Comparison of ENCODE assay signal across 1 cellular context in the genomic region with DNA sequence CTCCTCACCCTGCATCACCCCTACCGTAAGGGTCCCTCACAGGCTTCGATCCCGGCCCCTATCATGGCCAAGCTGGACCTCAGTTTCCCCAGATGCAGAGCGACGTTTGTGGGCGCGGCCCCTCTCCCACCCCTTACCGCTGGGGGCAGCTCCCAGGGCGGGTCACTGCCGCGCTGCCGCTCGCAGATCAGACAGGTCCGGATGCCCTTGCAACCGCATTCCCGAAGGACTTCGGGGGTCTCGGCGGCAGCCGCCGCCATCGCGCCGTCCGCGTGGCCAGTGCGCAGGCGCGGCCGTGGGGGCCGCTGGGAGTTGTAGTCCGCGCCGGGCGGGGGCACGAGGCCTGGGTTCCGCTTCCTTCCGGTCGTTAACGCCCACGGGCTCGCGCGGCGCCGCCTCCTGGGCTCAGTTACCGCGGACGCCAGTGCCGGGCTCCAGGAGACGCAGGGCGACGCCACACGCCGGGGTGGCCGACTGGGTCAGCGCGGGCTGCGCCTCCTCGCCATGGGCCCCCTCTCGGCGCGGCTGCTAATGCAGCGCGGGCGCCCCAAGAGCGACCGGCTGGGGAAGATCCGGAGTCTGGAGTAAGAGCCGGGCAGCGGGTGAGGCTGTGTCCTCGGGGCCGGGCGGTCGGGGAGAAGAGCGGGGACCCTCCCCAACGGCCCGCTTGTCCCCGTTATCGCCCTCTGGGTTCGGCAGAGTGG.
TF ChIP-seq lines count a peak whose summit lies in the region.

Gene ALKBH4, minus strand, starts transcription at position 287 of the 704 bp plus-strand sequence. Its CDS starts 27 bp downstream, at position 260.
Gene LRWD1, plus strand, starts transcription at position 408 of the 704 bp plus-strand sequence. Its CDS starts 97 bp downstream, at position 505.

TF ChIP-seq in H1, 55 proteins besides CTCF, POLR2A, EP300 and RAD21 (continued from another document):
- TF ChIP-seq POLR2AphosphoS5 (IDR thresholded peaks at IDR 0.05; ENCODE audit: low read depth, low read length) (no peak), CTBP2 (IDR thresholded peaks at IDR 0.05; ENCODE audit: borderline replicate concordance, insufficient read depth, insufficient read length, low read length) (peak; percentile 56), GTF2F1 (IDR thresholded peaks at IDR 0.05; ENCODE audit: borderline replicate concordance, low read depth, low read length) (0 out of 2 replicates have a peak, but pooled peaks have one; percentile 15), JUND (IDR thresholded peaks at IDR 0.05; ENCODE audit: low read length) (no peak), TBP (IDR thresholded peaks at IDR 0.05; ENCODE audit: low read depth, low read length) (peak; percentile 11; the same call in 1 of the 2 replicates), SIN3A (conservative IDR thresholded peaks at IDR 0.05 in 1 of 2, IDR thresholded peaks at IDR 0.05 in 1 of 2; ENCODE audit: low read depth in 1 of 2, low read length in 2 of 2) (peak in 1 of 2 experiments; percentile 53; a peak in 1 of 4 replicates), EGR1 (IDR thresholded peaks at IDR 0.05; ENCODE audit: borderline replicate concordance, low read depth, low read length) (peak; percentile 86; the same call in 1 of the 2 replicates), KDM5A (IDR thresholded peaks at IDR 0.05; ENCODE audit: low read length) (no peak; the same call in 1 of the 2 replicates), MAFK (IDR thresholded peaks at IDR 0.05; ENCODE audit: low read depth, low read length) (no peak), MAX (IDR thresholded peaks at IDR 0.05) (peak; percentile 84), CHD2 (IDR thresholded peaks at IDR 0.05; ENCODE audit: low read length) (no peak), RXRA (IDR thresholded peaks at IDR 0.05; ENCODE audit: insufficient read depth, low read depth, low read length) (no peak), BCL11A (IDR thresholded peaks at IDR 0.05; ENCODE audit: low read depth in 2 of 2, low read length in 2 of 2) (no peak), SP2 (IDR thresholded peaks at IDR 0.05; ENCODE audit: low read length) (no peak), ASH2L (IDR thresholded peaks at IDR 0.05; ENCODE audit: low read length) (peak; percentile 65), FOSL1 (IDR thresholded peaks at IDR 0.05; ENCODE audit: insufficient read depth, low read depth, low read length) (no peak), SUZ12 (IDR thresholded peaks at IDR 0.05; ENCODE audit: low read length) (no peak), TAF7 (optimal IDR thresholded peaks at IDR 0.05; ENCODE audit: borderline replicate concordance, low read depth, low read length) (peak; percentile 42), BRCA1 (IDR thresholded peaks at IDR 0.05; ENCODE audit: low read depth, low read length) (no peak), NANOG (IDR thresholded peaks at IDR 0.05; ENCODE audit: insufficient read depth, low read depth, low read length, poor library complexity, severe bottlenecking) (no peak), NRF1 (IDR thresholded peaks at IDR 0.05; ENCODE audit: low read depth, low read length) (peak; percentile 81), KDM1A (IDR thresholded peaks at IDR 0.05; ENCODE audit: borderline replicate concordance, low read length) (no peak), CHD1 (IDR thresholded peaks at IDR 0.05; ENCODE audit: low read depth, low read length) (no peak), GABPA (IDR thresholded peaks at IDR 0.05; ENCODE audit: borderline replicate concordance, insufficient read depth, low read length) (peak; percentile 73; the same call in 1 of the 2 replicates), CHD7 (IDR thresholded peaks at IDR 0.05; ENCODE audit: insufficient replicate concordance, low read length) (no peak), KDM4A (IDR thresholded peaks at IDR 0.05; ENCODE audit: low read depth, low read length, severe bottlenecking) (peak; percentile 94), JUN (IDR thresholded peaks at IDR 0.05; ENCODE audit: low read depth, low read length) (no peak), HDAC2 (IDR thresholded peaks at IDR 0.05; ENCODE audit: borderline replicate concordance in 1 of 2, low read depth in 2 of 2, low read length in 2 of 2) (peak; percentile 75 to 78; a peak in 3 of 4 replicates), RNF2 (IDR thresholded peaks at IDR 0.05; ENCODE audit: borderline replicate concordance, low read depth, low read length, missing control alignments, poor library complexity, severe bottlenecking) (no peak), EZH2 (IDR thresholded peaks at IDR 0.05; ENCODE audit: low read depth, low read length, severe bottlenecking) (no peak), SP4 (IDR thresholded peaks at IDR 0.05; ENCODE audit: low read length) (no peak), TAF1 (IDR thresholded peaks at IDR 0.05; ENCODE audit: low read depth, low read length) (peak; percentile 67; the same call in 1 of the 2 replicates), CBX8 (IDR thresholded peaks at IDR 0.05; ENCODE audit: borderline replicate concordance, low read depth, low read length) (no peak), RBBP5 (IDR thresholded peaks at IDR 0.05; ENCODE audit: borderline replicate concordance, low read depth, low read length) (peak; percentile 79), PHF8 (conservative IDR thresholded peaks at IDR 0.05; ENCODE audit: low read depth, low read length) (peak; percentile 81), SIRT6 (IDR thresholded peaks at IDR 0.05; ENCODE audit: low read length) (no peak), TEAD4 (IDR thresholded peaks at IDR 0.05; ENCODE audit: low read depth, low read length) (no peak; the same call in 1 of the 2 replicates), CREB1 (IDR thresholded peaks at IDR 0.05) (no peak; the same call in 1 of the 2 replicates), SAP30 (IDR thresholded peaks at IDR 0.05; ENCODE audit: insufficient read depth, insufficient replicate concordance, low read length) (no peak), YY1 (IDR thresholded peaks at IDR 0.05; ENCODE audit: low read depth, low read length) (peak; percentile 94), SRF (IDR thresholded peaks at IDR 0.05; ENCODE audit: low read depth, low read length) (no peak), CBX5 (IDR thresholded peaks at IDR 0.05; ENCODE audit: low read depth, low read length) (no peak), ATF2 (IDR thresholded peaks at IDR 0.05; ENCODE audit: low read length) (no peak), POU5F1 (IDR thresholded peaks at IDR 0.05; ENCODE audit: low read depth, low read length) (no peak), RFX5 (IDR thresholded peaks at IDR 0.05; ENCODE audit: borderline replicate concordance, low read depth, low read length) (no peak), ZNF274 (IDR thresholded peaks at IDR 0.05; ENCODE audit: borderline replicate concordance, extremely low read depth, low read length) (no peak), SIX5 (IDR thresholded peaks at IDR 0.05; ENCODE audit: low read depth, low read length) (peak; percentile 79), E2F6 (IDR thresholded peaks at IDR 0.05) (peak; percentile 31; the same call in 1 of the 2 replicates), CEBPB (IDR thresholded peaks at IDR 0.05; ENCODE audit: low read depth, low read length) (no peak)
- TF ChIP-seq, protein P1, sequence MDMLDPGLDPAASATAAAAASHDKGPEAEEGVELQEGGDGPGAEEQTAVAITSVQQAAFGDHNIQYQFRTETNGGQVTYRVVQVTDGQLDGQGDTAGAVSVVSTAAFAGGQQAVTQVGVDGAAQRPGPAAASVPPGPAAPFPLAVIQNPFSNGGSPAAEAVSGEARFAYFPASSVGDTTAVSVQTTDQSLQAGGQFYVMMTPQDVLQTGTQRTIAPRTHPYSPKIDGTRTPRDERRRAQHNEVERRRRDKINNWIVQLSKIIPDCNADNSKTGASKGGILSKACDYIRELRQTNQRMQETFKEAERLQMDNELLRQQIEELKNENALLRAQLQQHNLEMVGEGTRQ (IDR thresholded peaks at IDR 0.05; ENCODE audit: low read length), result 0 out of 2 replicates have a peak, but pooled peaks have one; percentile 9
